In the genomic region with DNA sequence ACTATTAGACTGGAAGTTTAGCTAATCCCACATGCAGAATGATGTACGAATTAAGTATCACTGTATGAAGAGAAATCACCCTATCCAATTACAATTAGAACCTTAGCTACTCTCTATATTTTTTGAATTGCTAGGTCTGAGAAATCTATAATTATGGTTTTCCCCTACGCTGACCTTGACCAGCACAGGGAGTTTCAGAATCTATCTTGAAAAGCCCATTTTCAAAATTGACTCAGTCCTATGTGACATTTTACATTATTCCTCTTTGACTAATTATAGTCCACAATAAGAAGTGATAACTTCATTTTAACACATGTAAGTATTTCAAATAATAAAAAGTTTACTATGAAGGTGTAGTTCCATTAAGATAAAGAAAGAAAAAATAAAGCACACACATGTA, we compare ENCODE assay signal across 15 cellular contexts. TPM values are rescaled to one million over a fixed set of nuclear protein-coding genes. Genes with fewer than 3 reads are reported as not detected.
A peak's percentile ranks its signal among the peaks of the same experiment; 100 is the strongest.
DNase-seq lines count a peak whose midpoint lies in the region; ATAC-seq and FAIRE-seq lines count a peak whose summit lies in the region.
"Had no signal": no experiment of that assay in that cellular context is flagged by ENCODE, and none has a peak within 500 bp of the region (broad histone marks: within the 10 kb centered on the region; RNA-seq: fewer than 3 reads in every experiment).

No MANE protein-coding gene starts in this region.

- H3K4me3 ChIP-seq in MG63 (no peak overlapping the region), HAP-1 (no peak overlapping the region)
- H3K4me3 ChIP-seq: BLaER1 had no signal

- no peaks in the 10 kb centered on the region for H3K4me1 ChIP-seq in HAP-1
- H3K4me1 ChIP-seq: BLaER1 had no signal

- peak; percentile 47 for FAIRE-seq in G401.6 (lab: Jason Lieb, UNC)
- FAIRE-seq: GM12891, H1, HTR-8/SVneo had no signal

- in situ Hi-C loops in HAP-1 (cut with MboI; ENCODE audit: low sequenced_read_pairs), result no loop called here

- H3K9me3 ChIP-seq in MG63 (no peaks in the 10 kb centered on the region), HAP-1 (no peaks in the 10 kb centered on the region)
- H3K9me3 ChIP-seq: BLaER1 had no signal

- ATAC-seq in GM19035 (IDR thresholded peaks at IDR 0.05; ENCODE audit: unreplicated experiment) (peak; percentile 49), HG02870 (IDR thresholded peaks at IDR 0.05; ENCODE audit: unreplicated experiment) (peak; percentile 68)

- no peaks in the 10 kb centered on the region for H3K36me3 ChIP-seq in MG63
- H3K36me3 ChIP-seq in HAP-1 (replicated peaks), result no peaks in the 10 kb centered on the region
- H3K36me3 ChIP-seq: BLaER1 had no signal

- DNase-seq in NCI-H2227 treated with DMSO at 0.1 percent for 48 hours (lab: John Stamatoyannopoulos, UW) (peak; percentile 25), medulla oblongata (ENCODE audit: extremely low spot score) (no peak), MG63 (no peak), AML-193 (lab: John Stamatoyannopoulos, UW) (no peak), HAP-1 (ENCODE audit: low spot score in 2 of 2) (no peak)
- DNase-seq: DMS53, HCEC 1CT, HFFc6 had no signal

- H3K27me3 ChIP-seq in MG63, result no peaks in the 10 kb centered on the region
- no peaks in the 10 kb centered on the region for H3K27me3 ChIP-seq in HAP-1 (ENCODE audit: low read depth)
- H3K27me3 ChIP-seq: BLaER1 had no signal

RNA-seq across cellular contexts. Expression of a gene that starts 21.5 kb away (rescaled TPM):
- 10.8 and 19.1 TPM in 2 replicates for total RNA-seq in MG63 (2014; rRNA removed; shearing (Covaris generic); ENCODE audit: low replicate concordance)
